13 cellular contexts compared by ENCODE assay signal in the genomic region with DNA sequence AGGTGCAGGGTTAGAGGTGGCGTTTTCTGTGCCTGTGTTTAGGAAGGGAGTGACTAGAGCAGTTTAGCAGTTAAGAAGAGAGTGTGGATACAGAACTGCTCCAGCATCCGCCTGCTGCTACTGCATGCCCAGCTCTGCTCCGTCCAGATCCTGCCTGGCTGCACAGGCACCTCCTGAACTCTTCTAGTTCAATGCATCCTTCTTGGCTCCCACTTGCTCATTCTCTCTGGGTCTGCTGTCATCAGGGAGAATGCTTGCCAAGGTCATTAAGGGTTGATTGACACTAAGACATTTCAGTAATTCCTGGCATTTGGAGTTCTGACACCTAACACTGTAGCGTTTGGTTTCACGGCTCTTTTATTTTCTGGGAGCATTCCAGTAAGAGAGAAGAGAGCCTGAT.
"Had no signal": no experiment of that assay in that cellular context is flagged by ENCODE, and none has a peak within 500 bp of the region (broad histone marks: within the 10 kb centered on the region; RNA-seq: fewer than 3 reads in every experiment).

No MANE protein-coding gene starts in this region.

- ATAC-seq: body of pancreas; SK-N-SH treated with all-trans-retinoic acid at 6 μM for 48 hours; stimulated activated naive CD8-positive, alpha-beta T cell treated with anti-CD3 and anti-CD28 coated beads, Interleukin-15, Interleukin-2, amounts not matched to agents 100 U/mL and 50 U/mL, for 24 hours had no signal

- H3K27me3 ChIP-seq: body of pancreas had no signal

- DNase-seq: activated CD4-positive, CD25-positive, alpha-beta regulatory T cell treated with anti-CD3 and anti-CD28 coated beads, Interleukin-2, amount 50 U/mL, for 72 hours; activated naive CD4-positive, alpha-beta T cell treated with anti-CD3 and anti-CD28 coated beads for 36 hours; body of pancreas; hippocampal formation; nephron progenitor cell; right cardiac atrium; stimulated activated naive CD8-positive, alpha-beta T cell treated with anti-CD3 and anti-CD28 coated beads, Interleukin-15, Interleukin-2, amounts not matched to agents 100 U/mL and 50 U/mL, for 24 hours; T-helper 1 cell; T1000 had no signal

- H3K27ac ChIP-seq: body of pancreas had no signal

- H3K4me3 Mint-ChIP-seq: activated naive CD4-positive, alpha-beta T cell treated with anti-CD3 and anti-CD28 coated beads for 36 hours; central memory CD8-positive, alpha-beta T cell; dendritic cell treated with granulocyte-macrophage colony-stimulating factor and Interleukin-4, amounts not matched to agents 40 ng/mL and 50 ng/mL, for 4 days; nephron progenitor cell had no signal

- H3K4me1 Mint-ChIP-seq: central memory CD8-positive, alpha-beta T cell had no signal

- H3K9me3 ChIP-seq: body of pancreas had no signal

- H3K27me3 Mint-ChIP-seq: central memory CD8-positive, alpha-beta T cell; dendritic cell treated with granulocyte-macrophage colony-stimulating factor and Interleukin-4, amounts not matched to agents 40 ng/mL and 50 ng/mL, for 4 days; progenitor cell of endocrine pancreas had no signal

- H3K4me3 ChIP-seq: body of pancreas had no signal
